In the genomic region with DNA sequence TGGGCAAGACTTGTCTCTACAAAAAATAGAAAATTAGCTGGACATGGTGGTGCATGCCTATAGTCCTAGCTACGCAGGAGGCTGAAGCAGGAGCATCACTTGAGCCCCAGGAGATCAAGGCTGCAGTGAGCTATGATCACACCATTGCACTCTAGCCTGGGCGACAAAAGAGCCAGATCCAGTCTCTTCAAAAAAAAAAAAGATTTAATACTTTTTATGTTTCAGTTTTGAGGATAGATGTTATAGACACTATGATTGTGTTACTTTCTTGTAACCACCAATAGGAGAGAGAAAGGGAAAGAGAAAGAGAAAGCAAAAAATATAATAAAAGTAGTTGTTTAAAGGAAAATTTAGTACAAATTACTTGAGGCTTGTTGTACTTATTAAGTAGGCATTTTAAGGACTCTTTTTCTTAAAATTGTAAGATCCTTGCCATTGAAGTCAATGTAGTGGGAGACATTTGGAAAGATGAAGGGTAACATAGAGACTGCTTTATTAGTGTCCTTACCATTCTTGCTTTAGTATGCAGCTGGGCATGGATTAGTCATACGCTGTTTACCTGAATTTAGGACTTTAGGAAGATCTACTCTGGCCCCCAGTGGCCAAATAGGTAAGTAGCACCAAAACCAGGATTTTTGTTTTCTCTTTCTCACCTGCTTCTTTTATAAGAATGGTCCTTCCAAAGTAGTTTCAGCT, we compare ENCODE assay signal across 8 cellular contexts. TPM values are rescaled to one million over a fixed set of nuclear protein-coding genes. Genes with fewer than 3 reads are reported as not detected.
DNase-seq lines count a peak whose midpoint lies in the region; ATAC-seq and TF ChIP-seq lines count a peak whose summit lies in the region.

No MANE protein-coding gene starts in this region.

- TF ChIP-seq CTCF in GM20000 (IDR thresholded peaks at IDR 0.05; ENCODE audit: extremely low read depth, missing control alignments) (peak; percentile 45), retinal pigment epithelial cell (conservative IDR thresholded peaks at IDR 0.05; ENCODE audit: low read depth, low read length) (peak; percentile 73)

- H3K4me3 Mint-ChIP-seq in activated T-helper 1 cell treated with anti-CD3 and anti-CD28 coated beads, Interleukin-12 subunit alpha, Interleukin-12 subunit beta, Interleukin-2, Interleukin-4 antibody, amounts not matched to agents 30 ng/mL and 10 ng/mL and 1 ng/mL, durations not matched to agents 14 hours and 24 hours and 36 hours = no peak overlapping the region

- DNase-seq in NK-92 treated with Interleukin-12 subunit alpha and Interleukin-12 subunit beta, amount 100 ng/mL, for 24 hours (lab: John Stamatoyannopoulos, UW) = peak; percentile 37
- no peak for DNase-seq in NK-92 (lab: John Stamatoyannopoulos, UW; ENCODE audit: unreplicated experiment)
- peak; percentile 58 for DNase-seq in GM20000 (ENCODE audit: low spot score)
- DNase-seq in NCI-H524 (lab: John Stamatoyannopoulos, UW) = peak; percentile 33 to 81
- DNase-seq in activated T-helper 1 cell treated with anti-CD3 and anti-CD28 coated beads, Interleukin-12 subunit alpha, Interleukin-12 subunit beta, Interleukin-2, Interleukin-4 antibody, amounts not matched to agents 30 ng/mL and 10 ng/mL and 1 ng/mL, durations not matched to agents 14 hours and 24 hours and 36 hours (ENCODE audit: low spot score) = peak; percentile 8
- DNase-seq in globus pallidus (ENCODE audit: low spot score) = peak; percentile 9
- DNase-seq in retinal pigment epithelial cell (ENCODE audit: low read depth) = peak; percentile 31

- no peaks in the 10 kb centered on the region for H3K9me3 Mint-ChIP-seq in activated T-helper 1 cell treated with anti-CD3 and anti-CD28 coated beads, Interleukin-12 subunit alpha, Interleukin-12 subunit beta, Interleukin-2, Interleukin-4 antibody, amounts not matched to agents 30 ng/mL and 10 ng/mL and 1 ng/mL, durations not matched to agents 14 hours and 24 hours and 36 hours

- intact Hi-C loops in activated T-helper 1 cell treated with anti-CD3 and anti-CD28 coated beads, Interleukin-12 subunit alpha, Interleukin-12 subunit beta, Interleukin-2, Interleukin-4 antibody, amounts not matched to agents 30 ng/mL and 10 ng/mL and 1 ng/mL, durations not matched to agents 14 hours and 24 hours and 36 hours (cut with micrococcal nuclease) = loop anchor here (1.0 to 2.0 kb wide), 6 partner anchors 68 to 418 kb away; a partner anchor contains a TSS

- H3K4me3 ChIP-seq in retinal pigment epithelial cell (ENCODE audit: low read length) = no peak overlapping the region

- peaks cover 7% of the 10 kb centered on the region for H3K4me1 Mint-ChIP-seq in activated T-helper 1 cell treated with anti-CD3 and anti-CD28 coated beads, Interleukin-12 subunit alpha, Interleukin-12 subunit beta, Interleukin-2, Interleukin-4 antibody, amounts not matched to agents 30 ng/mL and 10 ng/mL and 1 ng/mL, durations not matched to agents 14 hours and 24 hours and 36 hours (ENCODE audit: low read depth)

- no peaks in the 10 kb centered on the region for H3K27me3 Mint-ChIP-seq in activated T-helper 1 cell treated with anti-CD3 and anti-CD28 coated beads, Interleukin-12 subunit alpha, Interleukin-12 subunit beta, Interleukin-2, Interleukin-4 antibody, amounts not matched to agents 30 ng/mL and 10 ng/mL and 1 ng/mL, durations not matched to agents 14 hours and 24 hours and 36 hours (ENCODE audit: insufficient read depth)

- no peaks in the 10 kb centered on the region for H3K36me3 Mint-ChIP-seq in activated T-helper 1 cell treated with anti-CD3 and anti-CD28 coated beads, Interleukin-12 subunit alpha, Interleukin-12 subunit beta, Interleukin-2, Interleukin-4 antibody, amounts not matched to agents 30 ng/mL and 10 ng/mL and 1 ng/mL, durations not matched to agents 14 hours and 24 hours and 36 hours (ENCODE audit: low read depth)

- peak; percentile 93 for ATAC-seq in HG03520 (IDR thresholded peaks at IDR 0.05; ENCODE audit: unreplicated experiment)

- no peak overlapping the region for H3K27ac Mint-ChIP-seq in activated T-helper 1 cell treated with anti-CD3 and anti-CD28 coated beads, Interleukin-12 subunit alpha, Interleukin-12 subunit beta, Interleukin-2, Interleukin-4 antibody, amounts not matched to agents 30 ng/mL and 10 ng/mL and 1 ng/mL, durations not matched to agents 14 hours and 24 hours and 36 hours

RNA-seq across cellular contexts. Expression of a gene that starts 35.1 kb away (rescaled TPM):
- total RNA-seq in activated T-helper 1 cell treated with anti-CD3 and anti-CD28 coated beads, Interleukin-12 subunit alpha, Interleukin-12 subunit beta, Interleukin-2, Interleukin-4 antibody, amounts not matched to agents 30 ng/mL and 10 ng/mL and 1 ng/mL, durations not matched to agents 14 hours and 24 hours and 36 hours = 0.88 and 1.8 TPM in 2 replicates
